9 cellular contexts compared by ENCODE assay signal in genomic region chr19:49927526-49928264, GRCh38. TPM values are rescaled to one million over a fixed set of nuclear protein-coding genes. Genes with fewer than 3 reads are reported as not detected.
DNase-seq lines count a peak whose midpoint lies in the region; ATAC-seq and TF ChIP-seq lines count a peak whose summit lies in the region.
"Had no signal": no experiment of that assay in that cellular context is flagged by ENCODE, and none has a peak within 500 bp of the region (broad histone marks: within the 10 kb centered on the region; RNA-seq: fewer than 3 reads in every experiment).

No MANE protein-coding gene starts in this region.

- H3K36me3 ChIP-seq in left ventricle myocardium inferior (peaks cover 47% of the 10 kb centered on the region), right lobe of liver (peaks cover 0 to 24% (median 17%) of the 10 kb centered on the region in 4 donors)

- peaks cover 38 to 56% of the 10 kb centered on the region in 2 donors for H3K36me3 Mint-ChIP-seq in activated naive CD4-positive, alpha-beta T cell treated with anti-CD3 and anti-CD28 coated beads, Interleukin-2, amount 50 U/mL, for 72 hours

- no peak for TF ChIP-seq CTCF in left ventricle myocardium inferior (IDR thresholded peaks at IDR 0.05; ENCODE audit: borderline replicate concordance)
- no peak for TF ChIP-seq CTCF in right lobe of liver (IDR thresholded peaks at IDR 0.05)

- WGBS in right lobe of liver (ENCODE audit: insufficient coverage, low coverage, low lambda C conversion rate, missing lambda C conversion rate) = 76% methylated on average over 14 of the region's 14 CpGs

- peaks cover 9 to 15% of the 10 kb centered on the region in 2 donors for H3K9me3 Mint-ChIP-seq in activated naive CD4-positive, alpha-beta T cell treated with anti-CD3 and anti-CD28 coated beads, Interleukin-2, amount 50 U/mL, for 72 hours

- H3K27me3 ChIP-seq in left ventricle myocardium inferior (ENCODE audit: low read depth) (no peaks in the 10 kb centered on the region), right lobe of liver (no peaks in the 10 kb centered on the region)

- intact Hi-C loops in left ventricle myocardium inferior (cut with micrococcal nuclease) (no loop called here), cardiac septum (cut with DNase I) (no loop called here), right lobe of liver (cut with DNase I) (no loop called here), left colon (cut with DNase I, micrococcal nuclease) (no loop called here)

- no peak for TF ChIP-seq POLR2A in right lobe of liver (IDR thresholded peaks at IDR 0.05)

- H3K4me3 ChIP-seq in left ventricle myocardium inferior (peak overlapping the region; percentile 100), right lobe of liver (peak overlapping the region; percentile 95 to 98 (median 98))

- H3K27ac ChIP-seq in left ventricle myocardium inferior (replicated peaks) (no peak overlapping the region), right lobe of liver (peak overlapping the region; percentile 86 to 93 (median 92))

- peak overlapping the region; percentile 97 to 98 for H3K27ac Mint-ChIP-seq in activated naive CD4-positive, alpha-beta T cell treated with anti-CD3 and anti-CD28 coated beads, Interleukin-2, amount 50 U/mL, for 72 hours

- H3K9me3 ChIP-seq in left ventricle myocardium inferior (replicated peaks) (no peaks in the 10 kb centered on the region), right lobe of liver (no peaks in the 10 kb centered on the region)

- H3K4me1 ChIP-seq in left ventricle myocardium inferior (peaks cover 45% of the 10 kb centered on the region), right lobe of liver (peaks cover 0 to 38% (median 9%) of the 10 kb centered on the region in 4 donors)

- ATAC-seq in activated naive CD4-positive, alpha-beta T cell treated with anti-CD3 and anti-CD28 coated beads, Interleukin-2, amount 50 U/mL, for 72 hours = no peak
- ATAC-seq in right lobe of liver (no peak), left colon (no peak), HG03025 (IDR thresholded peaks at IDR 0.05; ENCODE audit: low FRiP score, unreplicated experiment) (no peak), GM21786 (IDR thresholded peaks at IDR 0.05; ENCODE audit: unreplicated experiment) (no peak)

- DNase-seq in left ventricle myocardium inferior (no peak), cardiac septum (ENCODE audit: low spot score) (no peak), right lobe of liver (no peak), left colon (no peak), RKO (ENCODE audit: low spot score) (no peak)
- DNase-seq in activated naive CD4-positive, alpha-beta T cell treated with anti-CD3 and anti-CD28 coated beads, Interleukin-2, amount 50 U/mL, for 72 hours (ENCODE audit: low spot score in 2 of 2) = no peak
- DNase-seq: NCI-H1436 had no signal

RNA-seq across cellular contexts. Expression of gene ATF5, which starts 1.3 kb away (rescaled TPM):
- total RNA-seq in left ventricle myocardium inferior = 8.6 TPM
- total RNA-seq in cardiac septum = 10.6 TPM
- total RNA-seq in activated naive CD4-positive, alpha-beta T cell treated with anti-CD3 and anti-CD28 coated beads, Interleukin-2, amount 50 U/mL, for 72 hours = 10 to 100 TPM in 1 of 2 donors, 1 to 10 TPM in 1; 7.7 to 13.2 TPM
- 1,000 to 10,000 TPM in 1 of 6 experiments, 100 to 1,000 TPM in 5; 475 to 1,724 (median 619) TPM for total RNA-seq in right lobe of liver
- total RNA-seq in left colon = 10 to 100 TPM; 13.2 to 16.7 TPM

RNA-seq across cellular contexts. Expression of gene NUP62, which starts 1.6 kb away (rescaled TPM):
- 28.4 TPM for total RNA-seq in left ventricle myocardium inferior
- total RNA-seq in cardiac septum = 26.8 TPM
- total RNA-seq in activated naive CD4-positive, alpha-beta T cell treated with anti-CD3 and anti-CD28 coated beads, Interleukin-2, amount 50 U/mL, for 72 hours = 100 to 1,000 TPM in 1 of 2 donors, 10 to 100 TPM in 1; 82.5 to 109 TPM
- 10 to 100 TPM in 5 of 6 experiments, 1 to 10 TPM in 1; 9.3 to 55.5 (median 32.6) TPM for total RNA-seq in right lobe of liver
- total RNA-seq in left colon = 10 to 100 TPM; 31.5 to 37.1 TPM

RNA-seq across cellular contexts. Expression of gene IL4I1, which starts 31.0 kb away (rescaled TPM):
- not detected for total RNA-seq in left ventricle myocardium inferior
- total RNA-seq in cardiac septum = 1.2 TPM
- 10 to 100 TPM in 1 of 2 donors, 1 to 10 TPM in 1; 6.3 to 11.1 TPM for total RNA-seq in activated naive CD4-positive, alpha-beta T cell treated with anti-CD3 and anti-CD28 coated beads, Interleukin-2, amount 50 U/mL, for 72 hours
- 1 to 10 TPM in 2 of 6 experiments, under 1 TPM in 1, not detected in 3; 0.56 to 4.2 (median 1.0) TPM for total RNA-seq in right lobe of liver
- total RNA-seq in left colon = 1 to 10 TPM in 1 of 2 donors, under 1 TPM in 1; 0.67 to 1.3 TPM

RNA-seq across cellular contexts. Expression of gene SIGLEC11, which starts 33.3 kb away (rescaled TPM):
- total RNA-seq in left ventricle myocardium inferior (0.55 TPM), cardiac septum (0.27 TPM), right lobe of liver (1 to 10 TPM in 5 of 6 experiments, under 1 TPM in 1; 0.74 to 3.0 (median 1.7) TPM), left colon (under 1 TPM; 0.40 to 0.75 TPM)
- total RNA-seq in activated naive CD4-positive, alpha-beta T cell treated with anti-CD3 and anti-CD28 coated beads, Interleukin-2, amount 50 U/mL, for 72 hours = not detected

RNA-seq across cellular contexts. Expression of gene TBC1D17, which starts 50.2 kb away (rescaled TPM):
- total RNA-seq in left ventricle myocardium inferior (47.5 TPM), cardiac septum (48.0 TPM), right lobe of liver (10 to 100 TPM; 12.6 to 38.1 (median 27.8) TPM), left colon (10 to 100 TPM; 32.8 to 36.4 TPM)
- total RNA-seq in activated naive CD4-positive, alpha-beta T cell treated with anti-CD3 and anti-CD28 coated beads, Interleukin-2, amount 50 U/mL, for 72 hours = 10 to 100 TPM; 28.8 to 53.0 TPM

Comparison
In these comparisons a context has a peak if more than half of its experiments do, and no peak if none do; other contexts are left out.
1. RNA of gene ATF5, which starts 1.3 kb away (total RNA-seq): 475 to 1,724 TPM in right lobe of liver; 13.2 to 16.7 TPM in left colon, 7.7 to 13.2 TPM in activated naive CD4-positive, alpha-beta T cell treated with anti-CD3 and anti-CD28 coated beads, Interleukin-2, amount 50 U/mL, for 72 hours, 10.6 TPM in cardiac septum (single experiment) and 8.6 TPM in left ventricle myocardium inferior (single experiment); every median in the first group is over 10 times any median in the second.